9 cellular contexts compared by ENCODE assay signal in the genomic region with DNA sequence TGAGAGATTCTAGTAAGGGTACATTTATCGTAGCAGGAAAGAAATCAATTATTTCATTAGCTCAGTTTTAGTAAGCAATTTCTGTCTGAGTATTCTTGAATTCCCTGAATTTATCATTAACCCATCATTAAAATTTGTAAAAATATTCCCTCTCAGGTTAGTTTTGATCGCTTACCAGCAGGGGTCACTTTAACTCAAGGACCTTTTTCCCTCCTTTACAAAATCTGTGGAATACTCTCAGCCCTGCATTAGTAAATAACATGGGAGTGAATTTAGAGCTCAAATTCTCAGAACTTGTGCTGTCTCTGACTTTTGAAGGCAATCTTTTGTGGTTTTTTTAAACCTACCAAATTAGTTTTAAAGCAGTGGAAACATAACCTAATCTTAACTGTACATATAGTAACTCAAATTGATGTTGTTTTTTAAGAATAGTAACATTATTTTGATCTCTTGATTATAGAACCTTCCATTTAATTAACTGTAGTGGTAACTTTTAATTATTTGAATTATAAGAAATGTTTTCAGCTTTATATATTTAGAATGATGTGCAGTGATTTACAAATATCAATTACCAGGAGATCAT.
DNase-seq lines count a peak whose midpoint lies in the region; ATAC-seq, FAIRE-seq and TF ChIP-seq lines count a peak whose summit lies in the region.
"Had no signal": no experiment of that assay in that cellular context is flagged by ENCODE, and none has a peak within 500 bp of the region (broad histone marks: within the 10 kb centered on the region; RNA-seq: fewer than 3 reads in every experiment).

No MANE protein-coding gene starts in this region.

- CTCF ChIA-PET in activated CD8-positive, alpha-beta T cell treated with anti-CD3 and anti-CD28 coated beads for 36 hours (lab: Charles Lee), result interaction anchor here (0.7 to 1.5 kb wide), 8 partner anchors 8 to 233 kb away, joined by 3 to 6 read pairs (median 3); no protein-coding TSS in a partner anchor
- CTCF ChIA-PET in activated CD8-positive, alpha-beta T cell treated with anti-CD3 and anti-CD28 coated beads, Interleukin-2, amount 10 ng/mL, durations not matched to agents 7 days and 5 days (lab: Charles Lee), result interaction anchor here (0.7 to 1.7 kb wide), 12 partner anchors 14 to 234 kb away, joined by 3 to 6 read pairs (median 4); no protein-coding TSS in a partner anchor
- CTCF ChIA-PET in endothelial cell of umbilical vein (lab: Charles Lee), result interaction anchor here (0.5 to 2.5 kb wide), 32 partner anchors 8 to 325 kb away, joined by 3 to 31 read pairs (median 4); partner anchors contain the start of genes AGPS and NFE2L2

- no peak overlapping the region for H2AFZ ChIP-seq in endothelial cell of umbilical vein (ENCODE audit: low read depth, low read length)

- no peaks in the 10 kb centered on the region for H3K4me1 ChIP-seq in endothelial cell of umbilical vein (ENCODE audit: control insufficient read depth, extremely low read depth, insufficient read depth, low read length)

- no peaks in the 10 kb centered on the region for H3K36me3 ChIP-seq in endothelial cell of umbilical vein (ENCODE audit: control insufficient read depth in 2 of 2, extremely low read depth in 1 of 2, insufficient read depth in 2 of 2, low read length in 2 of 2)

- no peaks in the 10 kb centered on the region for H3K9me3 Mint-ChIP-seq in activated CD8-positive, alpha-beta T cell treated with anti-CD3 and anti-CD28 coated beads for 36 hours
- no peaks in the 10 kb centered on the region for H3K9me3 Mint-ChIP-seq in activated CD8-positive, alpha-beta T cell treated with anti-CD3 and anti-CD28 coated beads, Interleukin-2, amount 10 ng/mL, durations not matched to agents 7 days and 5 days (ENCODE audit: insufficient read depth)
- no peaks in the 10 kb centered on the region for H3K9me3 Mint-ChIP-seq in progenitor cell of endocrine pancreas (ENCODE audit: low read depth)

- dilution Hi-C loops in endothelial cell of umbilical vein (cut with MboI; ENCODE audit: extremely low pct_ligation_motif_present, low sequenced_read_pairs), result no loop called here

- no peak for DNase-seq in activated CD8-positive, alpha-beta T cell treated with anti-CD3 and anti-CD28 coated beads for 36 hours
- no peak for DNase-seq in activated CD8-positive, alpha-beta T cell treated with anti-CD3 and anti-CD28 coated beads, Interleukin-2, amount 10 ng/mL, durations not matched to agents 7 days and 5 days
- DNase-seq in NCI-H526 (lab: John Stamatoyannopoulos, UW) (peak; percentile 11 to 63), endothelial cell of umbilical vein (ENCODE audit: low read depth, low spot score) (peak; percentile 55), progenitor cell of endocrine pancreas (ENCODE audit: low spot score, unreplicated experiment) (no peak), islet precursor cell (no peak)
- no peak for DNase-seq in stimulated activated CD4-positive, alpha-beta T cell treated with anti-CD3 and anti-CD28 coated beads, Interleukin-2, amount 100 ng/mL, for 24 hours

- no peak overlapping the region for H3K4me3 Mint-ChIP-seq in activated CD8-positive, alpha-beta T cell treated with anti-CD3 and anti-CD28 coated beads for 36 hours
- no peak overlapping the region for H3K4me3 Mint-ChIP-seq in activated CD8-positive, alpha-beta T cell treated with anti-CD3 and anti-CD28 coated beads, Interleukin-2, amount 10 ng/mL, durations not matched to agents 7 days and 5 days
- H3K4me3 Mint-ChIP-seq in progenitor cell of endocrine pancreas (ENCODE audit: low read depth), result no peak overlapping the region
- H3K4me3 Mint-ChIP-seq: activated naive CD8-positive, alpha-beta T cell had no signal

- no peaks in the 10 kb centered on the region for H3K4me1 Mint-ChIP-seq in activated CD8-positive, alpha-beta T cell treated with anti-CD3 and anti-CD28 coated beads for 36 hours (ENCODE audit: low read depth)
- H3K4me1 Mint-ChIP-seq in activated CD8-positive, alpha-beta T cell treated with anti-CD3 and anti-CD28 coated beads, Interleukin-2, amount 10 ng/mL, durations not matched to agents 7 days and 5 days (ENCODE audit: low read depth), result no peaks in the 10 kb centered on the region
- H3K4me1 Mint-ChIP-seq in progenitor cell of endocrine pancreas (ENCODE audit: low read depth), result no peaks in the 10 kb centered on the region

- H3K4me3 ChIP-seq in endothelial cell of umbilical vein (replicated peaks in 1 of 3; ENCODE audit: insufficient read depth in 1 of 3, low read depth in 1 of 3, low read length in 3 of 3), result no peak overlapping the region

- H3K9me1 ChIP-seq in endothelial cell of umbilical vein (replicated peaks; ENCODE audit: control insufficient read depth, extremely low read depth, insufficient read depth, low read length), result no peaks in the 10 kb centered on the region

- intact Hi-C loops in activated CD8-positive, alpha-beta T cell treated with anti-CD3 and anti-CD28 coated beads for 36 hours (cut with micrococcal nuclease), result no loop called here
- intact Hi-C loops in endothelial cell of umbilical vein (cut with micrococcal nuclease), result loop anchor here (1.0 kb wide), 3 partner anchors 114 to 268 kb away; no protein-coding TSS in a partner anchor

- peak; percentile 31 for FAIRE-seq in endothelial cell of umbilical vein (lab: Jason Lieb, UNC)

- no TSS peak for BruUV-seq in endothelial cell of umbilical vein (replicated peaks; lab: Mats Ljungman, UMichigan)

- no peaks in the 10 kb centered on the region for H3K9me3 ChIP-seq in endothelial cell of umbilical vein (replicated peaks; ENCODE audit: control insufficient read depth, insufficient read depth, low read length)

- no peak overlapping the region for H3K27ac Mint-ChIP-seq in activated CD8-positive, alpha-beta T cell treated with anti-CD3 and anti-CD28 coated beads for 36 hours
- H3K27ac Mint-ChIP-seq in activated CD8-positive, alpha-beta T cell treated with anti-CD3 and anti-CD28 coated beads, Interleukin-2, amount 10 ng/mL, durations not matched to agents 7 days and 5 days, result no peak overlapping the region
- H3K27ac Mint-ChIP-seq in progenitor cell of endocrine pancreas, result no peak overlapping the region
- H3K27ac Mint-ChIP-seq: activated naive CD8-positive, alpha-beta T cell had no signal

- no peaks in the 10 kb centered on the region for H3K27me3 Mint-ChIP-seq in activated CD8-positive, alpha-beta T cell treated with anti-CD3 and anti-CD28 coated beads for 36 hours
- no peaks in the 10 kb centered on the region for H3K27me3 Mint-ChIP-seq in activated CD8-positive, alpha-beta T cell treated with anti-CD3 and anti-CD28 coated beads, Interleukin-2, amount 10 ng/mL, durations not matched to agents 7 days and 5 days (ENCODE audit: low read depth)
- H3K27me3 Mint-ChIP-seq in progenitor cell of endocrine pancreas, result no peaks in the 10 kb centered on the region
- H3K27me3 Mint-ChIP-seq: activated naive CD8-positive, alpha-beta T cell had no signal

- POLR2A ChIA-PET in activated CD8-positive, alpha-beta T cell treated with anti-CD3 and anti-CD28 coated beads for 36 hours (lab: Charles Lee), result no interaction called here
- POLR2A ChIA-PET in activated CD8-positive, alpha-beta T cell treated with anti-CD3 and anti-CD28 coated beads, Interleukin-2, amount 10 ng/mL, durations not matched to agents 7 days and 5 days (lab: Charles Lee), result no interaction called here
- POLR2A ChIA-PET in endothelial cell of umbilical vein (lab: Charles Lee), result no interaction called here

- no peaks in the 10 kb centered on the region for H3K27me3 ChIP-seq in endothelial cell of umbilical vein (ENCODE audit: control insufficient read depth in 2 of 2, insufficient read depth in 2 of 2, low read length in 2 of 2)

- ATAC-seq in activated CD8-positive, alpha-beta T cell treated with anti-CD3 and anti-CD28 coated beads for 36 hours, result no peak
- ATAC-seq in activated CD8-positive, alpha-beta T cell treated with anti-CD3 and anti-CD28 coated beads, Interleukin-2, amount 10 ng/mL, durations not matched to agents 7 days and 5 days, result no peak
- no peak for ATAC-seq in GM21619 (IDR thresholded peaks at IDR 0.05; ENCODE audit: unreplicated experiment)

- H3K9ac ChIP-seq in endothelial cell of umbilical vein (replicated peaks; ENCODE audit: extremely low read depth, insufficient read depth, low read length), result no peak overlapping the region

- no peak overlapping the region for H3K27ac ChIP-seq in endothelial cell of umbilical vein (ENCODE audit: insufficient read depth, low read depth, low read length)

- no peaks in the 10 kb centered on the region for H4K20me1 ChIP-seq in endothelial cell of umbilical vein (replicated peaks; ENCODE audit: control insufficient read depth, extremely low read depth, insufficient read depth, low read length)

- no peak overlapping the region for H3K4me2 ChIP-seq in endothelial cell of umbilical vein (ENCODE audit: insufficient read depth, low read length)

- no peak for TF ChIP-seq POLR2A in endothelial cell of umbilical vein (IDR thresholded peaks at IDR 0.05; ENCODE audit: low read depth, low read length)

- peaks cover 17% of the 10 kb centered on the region for H3K36me3 Mint-ChIP-seq in activated CD8-positive, alpha-beta T cell treated with anti-CD3 and anti-CD28 coated beads for 36 hours (ENCODE audit: low read depth)
- peaks cover 7% of the 10 kb centered on the region for H3K36me3 Mint-ChIP-seq in activated CD8-positive, alpha-beta T cell treated with anti-CD3 and anti-CD28 coated beads, Interleukin-2, amount 10 ng/mL, durations not matched to agents 7 days and 5 days (ENCODE audit: low read depth)
- H3K36me3 Mint-ChIP-seq in progenitor cell of endocrine pancreas (ENCODE audit: insufficient read depth), result peaks cover 11% of the 10 kb centered on the region

- peaks cover 2% of the 10 kb centered on the region for H3K79me2 ChIP-seq in endothelial cell of umbilical vein (ENCODE audit: control insufficient read depth, insufficient read depth, low read length)

- peak; percentile 54 for TF ChIP-seq CTCF in activated CD8-positive, alpha-beta T cell treated with anti-CD3 and anti-CD28 coated beads for 36 hours (IDR thresholded peaks at IDR 0.05)
- TF ChIP-seq CTCF in endothelial cell of umbilical vein (IDR thresholded peaks at IDR 0.05; ENCODE audit: extremely low read depth in 1 of 2, insufficient read depth in 1 of 2, low read depth in 1 of 2, low read length in 2 of 2), result peak; percentile 42 to 45
- peak; percentile 71 for TF ChIP-seq CTCF in progenitor cell of endocrine pancreas (IDR thresholded peaks at IDR 0.05; ENCODE audit: unreplicated experiment)

TF ChIP-seq in endothelial cell of umbilical vein, 7 proteins besides CTCF, POLR2A, EP300 and RAD21 (continues in another document):
- TF ChIP-seq POLR2AphosphoS5 (IDR thresholded peaks at IDR 0.05; ENCODE audit: insufficient read depth, low read depth, low read length) (no peak), FOS (IDR thresholded peaks at IDR 0.05; ENCODE audit: borderline replicate concordance, insufficient read depth, low read length) (no peak), EZH2 (IDR thresholded peaks at IDR 0.05; ENCODE audit: borderline replicate concordance, low read depth, low read length, severe bottlenecking) (no peak), JUN (IDR thresholded peaks at IDR 0.05; ENCODE audit: borderline replicate concordance, insufficient read depth, insufficient read length, low read depth) (no peak), MYC (IDR thresholded peaks at IDR 0.05; ENCODE audit: low read depth, low read length) (no peak)

Comparison
In these comparisons a context has a peak if more than half of its experiments do, and no peak if none do; other contexts are left out.
1. DNase-seq: peak in NCI-H526 (2 of 2) and endothelial cell of umbilical vein (single experiment); none in activated CD8-positive, alpha-beta T cell treated with anti-CD3 and anti-CD28 coated beads for 36 hours (single experiment), activated CD8-positive, alpha-beta T cell treated with anti-CD3 and anti-CD28 coated beads, Interleukin-2, amount 10 ng/mL, durations not matched to agents 7 days and 5 days (single experiment), progenitor cell of endocrine pancreas (single experiment), stimulated activated CD4-positive, alpha-beta T cell treated with anti-CD3 and anti-CD28 coated beads, Interleukin-2, amount 100 ng/mL, for 24 hours (0 of 2) and islet precursor cell (single experiment).
2. Peak in every context shown above with its lines, with median percentiles within 50 percentile points of each other: CTCF ChIP-seq.